In genomic region chr1:93847811-93848288, GRCh38 we compare ENCODE assay signal across 8 cellular contexts. TPM values are rescaled to one million over a fixed set of nuclear protein-coding genes. Genes with fewer than 3 reads are reported as not detected.
DNase-seq lines count a peak whose midpoint lies in the region; ATAC-seq and TF ChIP-seq lines count a peak whose summit lies in the region.

No MANE protein-coding gene starts in this region.

- no peaks in the 10 kb centered on the region for H3K79me2 ChIP-seq in ACC112 (ENCODE audit: control insufficient read depth, insufficient read depth, low read length, unreplicated experiment)

- H3K9me3 ChIP-seq in right lobe of liver, result no peaks in the 10 kb centered on the region

- H3K4me3 ChIP-seq in ACC112 (ENCODE audit: low read depth, low read length) (peak overlapping the region; percentile 94), right lobe of liver (peak overlapping the region; percentile 72 to 91 (median 82))

- H3K27me3 Mint-ChIP-seq in activated CD4-positive, alpha-beta T cell treated with anti-CD3 and anti-CD28 coated beads, Interleukin-2, amount 10 ng/mL, durations not matched to agents 24 days and 14 days, result peaks cover 3% of the 10 kb centered on the region
- H3K27me3 Mint-ChIP-seq in dendritic cell treated with granulocyte-macrophage colony-stimulating factor and Interleukin-4, amounts not matched to agents 40 ng/mL and 50 ng/mL, for 4 days, result peaks cover under 1% of the 10 kb centered on the region

- WGBS in right lobe of liver (ENCODE audit: insufficient coverage, low coverage, low lambda C conversion rate, missing lambda C conversion rate), result 1% methylated on average over 33 of the region's 36 CpGs

- peak overlapping the region; percentile 98 for H3K4me3 Mint-ChIP-seq in activated CD4-positive, alpha-beta T cell treated with anti-CD3 and anti-CD28 coated beads, Interleukin-2, amount 10 ng/mL, durations not matched to agents 24 days and 14 days
- peak overlapping the region; percentile 97 for H3K4me3 Mint-ChIP-seq in dendritic cell treated with granulocyte-macrophage colony-stimulating factor and Interleukin-4, amounts not matched to agents 40 ng/mL and 50 ng/mL, for 4 days

- peak overlapping the region; percentile 93 for H3K27ac Mint-ChIP-seq in activated CD4-positive, alpha-beta T cell treated with anti-CD3 and anti-CD28 coated beads, Interleukin-2, amount 10 ng/mL, durations not matched to agents 24 days and 14 days
- H3K27ac Mint-ChIP-seq in dendritic cell treated with granulocyte-macrophage colony-stimulating factor and Interleukin-4, amounts not matched to agents 40 ng/mL and 50 ng/mL, for 4 days, result peak overlapping the region; percentile 94

- no peaks in the 10 kb centered on the region for H3K9me3 Mint-ChIP-seq in activated CD4-positive, alpha-beta T cell treated with anti-CD3 and anti-CD28 coated beads, Interleukin-2, amount 10 ng/mL, durations not matched to agents 24 days and 14 days
- no peaks in the 10 kb centered on the region for H3K9me3 Mint-ChIP-seq in dendritic cell treated with granulocyte-macrophage colony-stimulating factor and Interleukin-4, amounts not matched to agents 40 ng/mL and 50 ng/mL, for 4 days

- H2AFZ ChIP-seq in ACC112 (ENCODE audit: low read length, unreplicated experiment), result peak overlapping the region; percentile 97

- peaks cover 26% of the 10 kb centered on the region for H3K4me1 Mint-ChIP-seq in activated CD4-positive, alpha-beta T cell treated with anti-CD3 and anti-CD28 coated beads, Interleukin-2, amount 10 ng/mL, durations not matched to agents 24 days and 14 days
- H3K4me1 Mint-ChIP-seq in dendritic cell treated with granulocyte-macrophage colony-stimulating factor and Interleukin-4, amounts not matched to agents 40 ng/mL and 50 ng/mL, for 4 days (ENCODE audit: low read depth), result peaks cover 30% of the 10 kb centered on the region

- peak; percentile 41 for TF ChIP-seq POLR2A in right lobe of liver (IDR thresholded peaks at IDR 0.05)

- no peaks in the 10 kb centered on the region for H3K27me3 ChIP-seq in ACC112 (ENCODE audit: insufficient read depth, low read length)
- H3K27me3 ChIP-seq in right lobe of liver, result no peaks in the 10 kb centered on the region

- intact Hi-C loops in activated CD4-positive, alpha-beta T cell treated with anti-CD3 and anti-CD28 coated beads, Interleukin-2, amount 10 ng/mL, durations not matched to agents 24 days and 14 days (cut with micrococcal nuclease), result loop anchor here (1.0 to 10.0 kb wide), 5 partner anchors 31 to 873 kb away; partner anchors contain the start of genes DNTTIP2, DR1, GCLM and MTF2
- intact Hi-C loops in dendritic cell treated with granulocyte-macrophage colony-stimulating factor and Interleukin-4, amounts not matched to agents 40 ng/mL and 50 ng/mL, for 4 days (cut with micrococcal nuclease), result loop anchor here (1.0 to 5.0 kb wide), 4 partner anchors 31 to 501 kb away; partner anchors contain the start of genes DNTTIP2 and GCLM
- intact Hi-C loops in right lobe of liver (cut with DNase I), result no loop called here

- no peak for TF ChIP-seq CTCF in right lobe of liver (IDR thresholded peaks at IDR 0.05)

- no peaks in the 10 kb centered on the region for H3K36me3 Mint-ChIP-seq in activated CD4-positive, alpha-beta T cell treated with anti-CD3 and anti-CD28 coated beads, Interleukin-2, amount 10 ng/mL, durations not matched to agents 24 days and 14 days (ENCODE audit: low read depth)
- peaks cover 15% of the 10 kb centered on the region for H3K36me3 Mint-ChIP-seq in dendritic cell treated with granulocyte-macrophage colony-stimulating factor and Interleukin-4, amounts not matched to agents 40 ng/mL and 50 ng/mL, for 4 days (ENCODE audit: low read depth)

- H3K27ac ChIP-seq in ACC112 (ENCODE audit: low read depth, low read length) (peak overlapping the region; percentile 69), right lobe of liver (peak overlapping the region; percentile 90 to 96 (median 94))

- peak; percentile 83 for DNase-seq in NCI-H345 (lab: John Stamatoyannopoulos, UW)
- DNase-seq in activated CD4-positive, alpha-beta T cell treated with anti-CD3 and anti-CD28 coated beads, Interleukin-2, amount 10 ng/mL, durations not matched to agents 24 days and 14 days, result peak; percentile 90
- DNase-seq in right lobe of liver, result peak; percentile 70 to 77 (median 72)
- DNase-seq in stimulated activated CD4-positive, alpha-beta T cell treated with anti-CD3 and anti-CD28 coated beads, Interleukin-4, amount 100 ng/mL, for 48 hours (ENCODE audit: low read depth in 2 of 2), result peak; percentile 20 to 30

- H3K4me1 ChIP-seq in ACC112 (ENCODE audit: control insufficient read depth, insufficient read depth, low read length, unreplicated experiment), result peaks cover 13% of the 10 kb centered on the region
- peaks cover 0 to 6% (median 0%) of the 10 kb centered on the region in 4 donors for H3K4me1 ChIP-seq in right lobe of liver

- ATAC-seq in GM18867 (IDR thresholded peaks at IDR 0.05; ENCODE audit: unreplicated experiment) (peak; percentile 26), HG03108 (IDR thresholded peaks at IDR 0.05; ENCODE audit: unreplicated experiment) (peak; percentile 16), right lobe of liver (peak; percentile 41 to 58 (median 49))

- H3K36me3 ChIP-seq in ACC112 (ENCODE audit: insufficient read depth, low read length) (no peaks in the 10 kb centered on the region), right lobe of liver (no peaks in the 10 kb centered on the region)

RNA-seq across cellular contexts. Expression of gene DNTTIP2, which starts 31.2 kb away (rescaled TPM):
- 85.4 and 89.9 TPM in 2 replicates for total RNA-seq in activated CD4-positive, alpha-beta T cell treated with anti-CD3 and anti-CD28 coated beads, Interleukin-2, amount 10 ng/mL, durations not matched to agents 24 days and 14 days
- 10 to 100 TPM; 15.0 to 27.0 (median 22.2) TPM for total RNA-seq in right lobe of liver

Comparison
In these comparisons a context has a peak if more than half of its experiments do, and no peak if none do; other contexts are left out.
1. Peak in every context shown above with its lines: DNase-seq, ATAC-seq, H3K4me3 ChIP-seq and H3K27ac ChIP-seq.
2. DNase-seq: peak in every context shown above with its lines; median percentile 90 in activated CD4-positive, alpha-beta T cell treated with anti-CD3 and anti-CD28 coated beads, Interleukin-2, amount 10 ng/mL, durations not matched to agents 24 days and 14 days; 83 in NCI-H345; 72 in right lobe of liver; 25 in stimulated activated CD4-positive, alpha-beta T cell treated with anti-CD3 and anti-CD28 coated beads, Interleukin-4, amount 100 ng/mL, for 48 hours.
3. intact Hi-C loops: an anchor here in activated CD4-positive, alpha-beta T cell treated with anti-CD3 and anti-CD28 coated beads, Interleukin-2, amount 10 ng/mL, durations not matched to agents 24 days and 14 days (1.0 to 10.0 kb wide) and dendritic cell treated with granulocyte-macrophage colony-stimulating factor and Interleukin-4, amounts not matched to agents 40 ng/mL and 50 ng/mL, for 4 days (1.0 to 5.0 kb wide); none called in right lobe of liver.